Comparison of ENCODE assay signal across 8 cellular contexts in the genomic region with DNA sequence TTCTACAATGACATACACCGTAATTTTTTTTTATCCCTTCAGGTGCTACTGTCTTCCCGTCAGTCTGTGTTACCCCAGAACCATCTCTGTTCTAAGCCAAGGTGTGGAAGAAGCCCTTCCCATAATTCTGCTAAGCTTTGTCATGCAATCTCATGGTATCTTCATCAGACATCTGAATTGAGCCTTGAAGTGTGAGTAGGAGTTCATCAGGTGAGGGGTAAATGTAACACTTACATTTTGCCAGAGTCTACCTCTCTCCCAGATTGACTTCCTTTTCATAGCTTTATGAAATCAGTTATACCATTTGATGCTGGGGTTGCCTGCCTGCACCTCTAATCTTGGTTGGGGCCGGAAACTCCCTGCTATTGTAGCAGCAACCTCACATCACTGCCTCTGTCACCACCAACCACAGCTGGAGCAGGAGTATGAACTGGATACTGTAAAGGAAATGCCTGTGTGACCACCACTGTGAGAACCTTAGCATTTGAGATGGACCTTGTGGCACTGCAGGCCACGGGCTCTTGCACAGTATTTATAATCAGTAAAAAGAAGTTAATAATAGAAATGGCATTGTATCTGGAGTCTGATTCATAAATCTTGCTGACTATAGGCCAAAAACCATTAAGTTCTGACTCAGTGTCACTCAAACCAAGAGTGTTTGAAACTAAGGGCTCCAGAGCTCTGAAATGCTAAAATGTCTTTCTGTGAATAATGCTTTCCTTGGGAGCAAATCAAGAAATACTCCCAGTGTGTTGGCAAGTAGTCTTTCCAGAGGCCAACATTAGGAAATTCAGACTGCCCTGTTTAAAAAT. TPM values are rescaled to one million over a fixed set of nuclear protein-coding genes. Genes with fewer than 3 reads are reported as not detected.
DNase-seq lines count a peak whose midpoint lies in the region; ATAC-seq and TF ChIP-seq lines count a peak whose summit lies in the region.

No MANE protein-coding gene starts in this region.

- no peak for TF ChIP-seq CTCF in SK-N-SH (IDR thresholded peaks at IDR 0.05)

- no peaks in the 10 kb centered on the region for H3K9me3 ChIP-seq in SK-N-SH

- no peak overlapping the region for H3K9ac ChIP-seq in SK-N-SH

- no peaks in the 10 kb centered on the region for H4K20me1 ChIP-seq in SK-N-SH (ENCODE audit: insufficient read depth)

- H3K9me2 ChIP-seq in SK-N-SH = no peaks in the 10 kb centered on the region

- no peaks in the 10 kb centered on the region for H3K27me3 ChIP-seq in SK-N-SH (ENCODE audit: insufficient read depth)

- H3F3A ChIP-seq in SK-N-SH (replicated peaks; ENCODE audit: insufficient read depth) = peaks cover 26% of the 10 kb centered on the region

- TF ChIP-seq EP300 in SK-N-SH (IDR thresholded peaks at IDR 0.05; ENCODE audit: borderline replicate concordance in 1 of 2, low read depth in 1 of 2, low read length in 1 of 2) = no peak

- peaks cover 0 to 18% of the 10 kb centered on the region in 2 experiments; a peak in 2 of 4 replicates for H3K4me1 ChIP-seq in SK-N-SH (ENCODE audit: control insufficient read depth in 1 of 2, insufficient read depth in 2 of 2, low read depth in 1 of 2, low read length in 1 of 2)

- H2AFZ ChIP-seq in SK-N-SH (ENCODE audit: low read depth) = peak overlapping the region; percentile 10; the same call in 1 of the 2 replicates

- no peak for TF ChIP-seq RAD21 in SK-N-SH (IDR thresholded peaks at IDR 0.05; ENCODE audit: low read length)

- H3K4me2 ChIP-seq in SK-N-SH = peak overlapping the region; percentile 2; the same call in 1 of the 2 replicates

- peak overlapping the region in 1 of 2 experiments; percentile 64; a peak in 2 of 4 replicates for H3K27ac ChIP-seq in SK-N-SH (ENCODE audit: low read depth in 2 of 2, low read length in 1 of 2)

- no peak for DNase-seq in SK-N-SH
- DNase-seq in glomerular visceral epithelial cell (ENCODE audit: extremely low spot score) = peak; percentile 68
- DNase-seq in NOMO-1 treated with DMSO at 0.1 percent for 48 hours (lab: John Stamatoyannopoulos, UW; ENCODE audit: unreplicated experiment) = no peak
- DNase-seq in ACHN = no peak
- no peak for DNase-seq in effector CD8-positive, alpha-beta T cell (lab: John Stamatoyannopoulos, UW)

- POLR2A ChIA-PET in SK-N-SH (lab: Yijun Ruan, JAX) = no interaction called here

- ATAC-seq in GM18519 (IDR thresholded peaks at IDR 0.05; ENCODE audit: low FRiP score, unreplicated experiment) = peak; percentile 87
- peak; percentile 91 for ATAC-seq in HG02642 (IDR thresholded peaks at IDR 0.05; ENCODE audit: poor library complexity, unreplicated experiment)
- ATAC-seq in HG02571 (IDR thresholded peaks at IDR 0.05; ENCODE audit: unreplicated experiment) = no peak

- in situ Hi-C loops in ACHN (cut with HindIII; ENCODE audit: low pct_ligation_motif_present, low pct_unique_long_range_greater_than_20kb, low sequenced_read_pairs) = no loop called here

- CTCF ChIA-PET in SK-N-SH (lab: Yijun Ruan, JAX) = interaction anchor here (1.2 kb wide), 1 partner anchor 46 kb away, joined by 4 read pairs; no protein-coding TSS in a partner anchor

- no peaks in the 10 kb centered on the region for H3K79me2 ChIP-seq in SK-N-SH (ENCODE audit: insufficient read depth)

- WGBS in SK-N-SH (ENCODE audit: low lambda C conversion rate) = 57% methylated on average over 4 of the region's 4 CpGs

- H3K36me3 ChIP-seq in SK-N-SH (replicated peaks in 1 of 2; ENCODE audit: control insufficient read depth in 1 of 2, insufficient read depth in 2 of 2, low read length in 1 of 2) = no peaks in the 10 kb centered on the region

- no peak overlapping the region for H3K4me3 ChIP-seq in SK-N-SH (ENCODE audit: low read depth in 2 of 2, low read length in 1 of 2)

TF ChIP-seq in SK-N-SH, 30 proteins besides CTCF, POLR2A, EP300 and RAD21:
- TF ChIP-seq TCF12 (IDR thresholded peaks at IDR 0.05) (0 out of 2 replicates have a peak, but pooled peaks have one; percentile 3), NFIC (IDR thresholded peaks at IDR 0.05; ENCODE audit: borderline replicate concordance) (0 out of 2 replicates have a peak, but pooled peaks have one; percentile 4), MEF2A (IDR thresholded peaks at IDR 0.05; ENCODE audit: borderline replicate concordance, low read depth) (0 out of 2 replicates have a peak, but pooled peaks have one; percentile 24)
- TF ChIP-seq, protein P1, sequence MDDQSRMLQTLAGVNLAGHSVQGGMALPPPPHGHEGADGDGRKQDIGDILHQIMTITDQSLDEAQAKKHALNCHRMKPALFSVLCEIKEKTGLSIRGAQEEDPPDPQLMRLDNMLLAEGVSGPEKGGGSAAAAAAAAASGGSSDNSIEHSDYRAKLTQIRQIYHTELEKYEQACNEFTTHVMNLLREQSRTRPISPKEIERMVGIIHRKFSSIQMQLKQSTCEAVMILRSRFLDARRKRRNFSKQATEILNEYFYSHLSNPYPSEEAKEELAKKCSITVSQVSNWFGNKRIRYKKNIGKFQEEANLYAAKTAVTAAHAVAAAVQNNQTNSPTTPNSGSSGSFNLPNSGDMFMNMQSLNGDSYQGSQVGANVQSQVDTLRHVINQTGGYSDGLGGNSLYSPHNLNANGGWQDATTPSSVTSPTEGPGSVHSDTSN (IDR thresholded peaks at IDR 0.05) = peak; percentile 76
- TF ChIP-seq, protein P2, sequence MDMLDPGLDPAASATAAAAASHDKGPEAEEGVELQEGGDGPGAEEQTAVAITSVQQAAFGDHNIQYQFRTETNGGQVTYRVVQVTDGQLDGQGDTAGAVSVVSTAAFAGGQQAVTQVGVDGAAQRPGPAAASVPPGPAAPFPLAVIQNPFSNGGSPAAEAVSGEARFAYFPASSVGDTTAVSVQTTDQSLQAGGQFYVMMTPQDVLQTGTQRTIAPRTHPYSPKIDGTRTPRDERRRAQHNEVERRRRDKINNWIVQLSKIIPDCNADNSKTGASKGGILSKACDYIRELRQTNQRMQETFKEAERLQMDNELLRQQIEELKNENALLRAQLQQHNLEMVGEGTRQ (IDR thresholded peaks at IDR 0.05; ENCODE audit: borderline replicate concordance, low read depth, low read length) = no peak

RNA-seq across cellular contexts. Expression of a gene that starts 58.6 kb away (rescaled TPM):
- polyA plus RNA-seq in SK-N-SH (2012; rRNA removed) = 4.7 and 5.7 TPM in 2 replicates
- polyA plus RNA-seq in SK-N-SH (2012; cell fraction: cytosol; rRNA removed) = 6.7 and 9.2 TPM in 2 replicates
- 4.0 and 9.3 TPM in 2 replicates for polyA plus RNA-seq in SK-N-SH (2012; cell fraction: nucleus; rRNA removed)
